In the genomic region with DNA sequence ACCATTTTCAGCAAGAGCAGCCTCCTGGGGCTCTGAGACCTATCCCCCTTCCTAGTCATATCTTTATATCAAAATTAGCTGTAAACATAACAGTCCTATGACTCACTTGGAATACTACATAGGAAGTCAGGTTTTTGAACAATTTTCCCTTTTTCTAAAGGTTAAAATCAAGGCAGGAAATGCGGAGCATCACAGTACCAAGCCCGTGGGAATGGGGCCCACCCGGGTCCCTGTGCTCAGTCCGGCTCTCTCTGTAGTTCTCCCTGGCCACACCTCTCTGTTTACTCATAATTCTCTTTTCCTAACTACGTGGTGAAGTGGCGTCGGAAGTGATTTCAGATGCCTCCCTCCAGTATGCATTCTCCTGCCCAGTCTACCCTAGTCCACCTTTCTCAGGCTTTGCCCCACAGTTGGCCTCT, we compare ENCODE assay signal across 11 cellular contexts.
DNase-seq lines count a peak whose midpoint lies in the region; ATAC-seq and TF ChIP-seq lines count a peak whose summit lies in the region.
"Had no signal": no experiment of that assay in that cellular context is flagged by ENCODE, and none has a peak within 500 bp of the region (broad histone marks: within the 10 kb centered on the region; RNA-seq: fewer than 3 reads in every experiment).

No MANE protein-coding gene starts in this region.

- CTCF ChIA-PET in MCF 10A (lab: Yijun Ruan, JAX) (no interaction called here), mammary epithelial cell (lab: Charles Lee; ENCODE audit: low non-redundant PET) (no interaction called here)

- H3K9me3 Mint-ChIP-seq in MCF 10A (ENCODE audit: unreplicated experiment), result no peaks in the 10 kb centered on the region
- H3K9me3 Mint-ChIP-seq: activated naive CD8-positive, alpha-beta T cell treated with anti-CD3 and anti-CD28 coated beads, Interleukin-2, amount 10 ng/mL, durations not matched to agents 7 days and 5 days had no signal

- H3K4me1 Mint-ChIP-seq in MCF 10A (ENCODE audit: insufficient read depth, unreplicated experiment), result peaks cover 25% of the 10 kb centered on the region

- POLR2A ChIA-PET in MCF 10A (lab: Yijun Ruan, JAX), result no interaction called here

- dilution Hi-C loops in mammary epithelial cell (cut with HindIII; ENCODE audit: low sequenced_read_pairs), result loop anchor here (5.0 kb wide), 1 partner anchor 56 kb away; no protein-coding TSS in a partner anchor

- H3K4me3 ChIP-seq in mammary epithelial cell (replicated peaks in 1 of 3; ENCODE audit: insufficient read depth in 1 of 3, low read depth in 2 of 3, low read length in 3 of 3) (no peak overlapping the region), lower lobe of right lung (peak overlapping the region; percentile 10), upper lobe of left lung (no peak overlapping the region)
- H3K4me3 ChIP-seq: SJCRH30 had no signal

- TF ChIP-seq POLR2A in upper lobe of left lung (IDR thresholded peaks at IDR 0.05), result peak in 1 of 4 donors; percentile 7

- no peaks in the 10 kb centered on the region for H3K27me3 ChIP-seq in mammary epithelial cell (ENCODE audit: insufficient read depth, low read length)
- H3K27me3 ChIP-seq in lower lobe of right lung (ENCODE audit: low read depth), result no peaks in the 10 kb centered on the region
- no peaks in the 10 kb centered on the region for H3K27me3 ChIP-seq in upper lobe of left lung
- H3K27me3 ChIP-seq: SJCRH30 had no signal

- H3K27ac ChIP-seq in mammary epithelial cell (ENCODE audit: insufficient read depth, low read depth, low read length) (no peak overlapping the region), lower lobe of right lung (peak overlapping the region; percentile 84), upper lobe of left lung (peak overlapping the region; percentile 76 to 89 (median 86))
- H3K27ac ChIP-seq: SJCRH30 had no signal

- no peaks in the 10 kb centered on the region for H3K9me3 ChIP-seq in mammary epithelial cell (replicated peaks; ENCODE audit: insufficient read depth, low read length)
- H3K9me3 ChIP-seq in lower lobe of right lung, result no peaks in the 10 kb centered on the region
- H3K9me3 ChIP-seq in upper lobe of left lung, result no peaks in the 10 kb centered on the region
- H3K9me3 ChIP-seq: SJCRH30 had no signal

- TF ChIP-seq CTCF in MCF 10A (IDR thresholded peaks at IDR 0.05; ENCODE audit: unreplicated experiment) (no peak), mammary epithelial cell (conservative IDR thresholded peaks at IDR 0.05 in 1 of 2, IDR thresholded peaks at IDR 0.05 in 1 of 2; ENCODE audit: extremely low read depth in 1 of 2, insufficient read depth in 1 of 2, low read depth in 1 of 2, low read length in 2 of 2) (no peak), lower lobe of right lung (IDR thresholded peaks at IDR 0.05) (no peak), upper lobe of left lung (IDR thresholded peaks at IDR 0.05) (no peak)

- no peaks in the 10 kb centered on the region for H3K36me3 Mint-ChIP-seq in MCF 10A (ENCODE audit: insufficient read depth, unreplicated experiment)
- H3K36me3 Mint-ChIP-seq: activated naive CD8-positive, alpha-beta T cell treated with anti-CD3 and anti-CD28 coated beads, Interleukin-2, amount 10 ng/mL, durations not matched to agents 7 days and 5 days had no signal

- no peak overlapping the region for H2AFZ ChIP-seq in mammary epithelial cell (ENCODE audit: low read depth, low read length)

- DNase-seq in MCF 10A (ENCODE audit: unreplicated experiment) (no peak), mammary epithelial cell (no peak), amniotic epithelial cell (ENCODE audit: low read depth) (peak; percentile 69), lower lobe of right lung (no peak), upper lobe of left lung (no peak), OCI-M2 (lab: John Stamatoyannopoulos, UW; ENCODE audit: unreplicated experiment) (no peak)
- no peak for DNase-seq in stimulated activated CD8-positive, alpha-beta memory T cell treated with anti-CD3 and anti-CD28 coated beads, Interleukin-4, amount 100 ng/mL, for 48 hours
- DNase-seq: activated naive CD8-positive, alpha-beta T cell treated with anti-CD3 and anti-CD28 coated beads, Interleukin-2, amount 10 ng/mL, durations not matched to agents 7 days and 5 days; NCI-H2081 treated with DMSO at 0.1 percent for 48 hours; SJCRH30 had no signal

- no peaks in the 10 kb centered on the region for H3K27me3 Mint-ChIP-seq in MCF 10A (ENCODE audit: insufficient read depth, unreplicated experiment)
- H3K27me3 Mint-ChIP-seq: activated naive CD8-positive, alpha-beta T cell treated with anti-CD3 and anti-CD28 coated beads, Interleukin-2, amount 10 ng/mL, durations not matched to agents 7 days and 5 days had no signal

- H3K36me3 ChIP-seq in mammary epithelial cell (ENCODE audit: insufficient read depth, low read length), result no peaks in the 10 kb centered on the region
- no peaks in the 10 kb centered on the region for H3K36me3 ChIP-seq in lower lobe of right lung
- H3K36me3 ChIP-seq in upper lobe of left lung, result no peaks in the 10 kb centered on the region
- H3K36me3 ChIP-seq: SJCRH30 had no signal

- no peak overlapping the region for H3K9ac ChIP-seq in mammary epithelial cell (ENCODE audit: insufficient read depth, low read length)

- H3K79me2 ChIP-seq in mammary epithelial cell (ENCODE audit: insufficient read depth, low read length), result no peaks in the 10 kb centered on the region

- H3K4me1 ChIP-seq in mammary epithelial cell (ENCODE audit: insufficient read depth, low read length) (peaks cover 30% of the 10 kb centered on the region), lower lobe of right lung (peaks cover 88% of the 10 kb centered on the region), upper lobe of left lung (peaks cover 65 to 98% (median 74%) of the 10 kb centered on the region in 4 donors)
- H3K4me1 ChIP-seq: SJCRH30 had no signal

- no peak for TF ChIP-seq EP300 in upper lobe of left lung (IDR thresholded peaks at IDR 0.05)

- ATAC-seq in lower lobe of right lung (peak; percentile 69 to 70), upper lobe of left lung (ENCODE audit: low FRiP score in 2 of 2) (no peak), HG03432 (IDR thresholded peaks at IDR 0.05; ENCODE audit: unreplicated experiment) (no peak)

- H4K20me1 ChIP-seq in mammary epithelial cell (ENCODE audit: insufficient read depth, low read length), result no peaks in the 10 kb centered on the region

- H3K4me2 ChIP-seq in mammary epithelial cell (ENCODE audit: insufficient read depth, low read depth, low read length), result no peak overlapping the region

- 99% methylated on average over 7 of the region's 7 CpGs for WGBS in mammary epithelial cell (ENCODE audit: low coverage, missing lambda C conversion rate)
- WGBS in upper lobe of left lung, 2 donors, result 66 to 67% methylated on average over 7 of the region's 7 CpGs

- in situ Hi-C loops in mammary epithelial cell (cut with MboI; ENCODE audit: low sequenced_read_pairs in 2 of 2), result no loop called here

- no peak overlapping the region for H3K4me3 Mint-ChIP-seq in MCF 10A (ENCODE audit: unreplicated experiment)
- H3K4me3 Mint-ChIP-seq: activated naive CD8-positive, alpha-beta T cell treated with anti-CD3 and anti-CD28 coated beads, Interleukin-2, amount 10 ng/mL, durations not matched to agents 7 days and 5 days had no signal

- BruUV-seq in MCF 10A (replicated peaks; lab: Mats Ljungman, UMichigan), result no TSS peak
- no TSS peak for BruUV-seq in mammary epithelial cell (replicated peaks; lab: Mats Ljungman, UMichigan)

- intact Hi-C loops in MCF 10A (cut with micrococcal nuclease), result no loop called here
- intact Hi-C loops in mammary epithelial cell (cut with micrococcal nuclease), result no loop called here
- intact Hi-C loops in lower lobe of right lung (cut with DNase I), result no loop called here

- H3K27ac Mint-ChIP-seq in MCF 10A (ENCODE audit: low read depth, unreplicated experiment), result peak overlapping the region; percentile 53

Comparison
In these comparisons a context has a peak if more than half of its experiments do, and no peak if none do; other contexts are left out.
1. ATAC-seq: peak in lower lobe of right lung (2 of 2); none in upper lobe of left lung (0 of 2) and HG03432 (single experiment).